ENCODE assay signal across 8 cellular contexts in the genomic region with DNA sequence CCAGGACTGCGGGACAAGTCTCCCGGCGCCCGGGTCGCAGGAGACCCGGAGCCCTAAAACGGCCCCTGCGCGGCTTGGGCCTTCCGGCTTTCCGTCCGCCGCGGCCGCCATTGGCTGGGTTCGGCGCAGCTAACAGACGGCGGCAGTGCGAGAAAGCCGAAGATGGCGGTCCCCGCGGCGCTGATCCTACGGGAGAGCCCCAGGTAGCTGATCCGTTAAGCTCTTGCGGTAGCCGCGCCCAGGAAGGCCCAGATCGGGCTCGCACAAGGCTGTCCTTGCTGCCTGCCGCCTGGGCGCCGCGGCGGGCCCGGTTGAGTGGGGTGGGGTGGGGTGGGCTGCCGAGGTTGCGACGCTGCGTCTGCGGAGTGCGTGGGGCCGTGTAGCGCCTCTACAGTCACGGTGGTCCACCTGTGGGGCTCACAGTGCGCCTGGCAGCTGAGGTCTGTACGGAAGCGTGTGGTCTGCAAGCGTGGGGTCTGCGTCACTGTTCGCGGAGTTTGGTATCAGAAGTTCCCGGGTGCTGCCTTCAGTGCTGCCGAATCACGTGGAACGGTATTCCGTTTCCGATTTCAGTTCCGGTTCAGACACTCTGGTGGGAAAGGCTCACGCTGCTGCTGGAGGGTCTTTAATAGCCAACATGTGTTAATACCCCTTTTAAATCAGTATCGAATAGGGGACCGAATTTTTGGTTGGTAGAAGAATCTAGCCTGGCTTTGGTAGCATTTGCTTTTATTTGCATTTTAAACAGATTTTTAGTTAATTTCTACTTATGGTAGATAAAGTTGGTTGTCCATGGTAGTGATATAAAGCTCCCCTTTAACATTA. TPM values are rescaled to one million over a fixed set of nuclear protein-coding genes. Genes with fewer than 3 reads are reported as not detected.
DNase-seq lines count a peak whose midpoint lies in the region; ATAC-seq, FAIRE-seq and TF ChIP-seq lines count a peak whose summit lies in the region.

TSS of gene COMMD10 (plus strand) at position 135 of the 825 bp plus-strand sequence.

- CTCF ChIA-PET in HepG2 (lab: Yijun Ruan, JAX; ENCODE audit: low intra/inter-chr PET ratio, low total read pairs): no interaction called here

- no peaks in the 10 kb centered on the region for H4K20me1 ChIP-seq in BLaER1
- H4K20me1 ChIP-seq in HepG2 (ENCODE audit: insufficient read depth, low read length): no peaks in the 10 kb centered on the region

- WGBS in HepG2 (ENCODE audit: low lambda C conversion rate): 3% methylated on average over 21 of the region's 64 CpGs

- POLR2A ChIA-PET in HepG2 (lab: Yijun Ruan, JAX): interaction anchor here (1.0 to 1.7 kb wide), 3 partner anchors 9 to 540 kb away, joined by 3 to 7 read pairs (median 4); partner anchors contain the start of gene FEM1C

- intact Hi-C loops in HepG2 (cut with micrococcal nuclease; ENCODE audit: unreplicated experiment): loop anchor here (5.0 kb wide), 2 partner anchors 243 to 458 kb away; partner anchors contain the start of genes AP3S1, ATG12 and TMED7

- TF ChIP-seq EP300 in HepG2 (IDR thresholded peaks at IDR 0.05; ENCODE audit: low read depth in 2 of 2, low read length in 2 of 2) (no peak), HepG2 (CRISPR knock-in tag; IDR thresholded peaks at IDR 0.05; ENCODE audit: borderline replicate concordance) (no peak)

- BruUV-seq in HepG2 (replicated peaks; lab: Mats Ljungman, UMichigan): no TSS peak

- H3K4me1 ChIP-seq in BLaER1 (peaks cover 20% of the 10 kb centered on the region), HepG2 (ENCODE audit: insufficient read depth, low read length) (peaks cover 47% of the 10 kb centered on the region)

- peak within 1 kb of the TSS; percentile 94 for H3K9ac ChIP-seq in BLaER1
- peak within 1 kb of the TSS; percentile 95 for H3K9ac ChIP-seq in HepG2 (ENCODE audit: insufficient read depth, low read depth, low read length)

- H3K4me2 ChIP-seq in BLaER1 (peak within 1 kb of the TSS; percentile 89), HepG2 (ENCODE audit: low read depth, low read length) (peak within 1 kb of the TSS; percentile 96)

- H3K4me3 ChIP-seq in BLaER1: peak within 1 kb of the TSS; percentile 80
- H3K4me3 ChIP-seq in HepG2 (replicated peaks in 1 of 3; ENCODE audit: insufficient read depth in 1 of 3, low read depth in 2 of 3, low read length in 3 of 3): peak within 1 kb of the TSS; percentile 89 to 98 (median 98)

- peak; percentile 41 for DNase-seq in GM19239 (ENCODE audit: insufficient read length, low spot score)
- peak; percentile 89 for DNase-seq in NCI-H748 (lab: John Stamatoyannopoulos, UW; ENCODE audit: unreplicated experiment)
- DNase-seq in activated CD4-positive, alpha-beta T cell treated with anti-CD3 and anti-CD28 coated beads, Interleukin-2, amount 50 U/mL, for 24 hours (ENCODE audit: low read depth in 1 of 2, low spot score in 1 of 2): peak; percentile 49 to 76
- DNase-seq in dermis blood vessel endothelial cell: peak; percentile 83
- DNase-seq in HepG2 (ENCODE audit: low spot score): peak; percentile 78
- DNase-seq in stimulated activated CD4-positive, alpha-beta T cell treated with anti-CD3 and anti-CD28 coated beads, Interleukin-2, amount 100 ng/mL, for 48 hours: peak; percentile 60 to 66

- in situ Hi-C loops in HepG2 (cut with HindIII; ENCODE audit: extremely low pct_ligation_motif_present, low pct_unique_long_range_greater_than_20kb): no loop called here

- peak; percentile 90 to 93 for TF ChIP-seq POLR2A in HepG2 (IDR thresholded peaks at IDR 0.05; ENCODE audit: insufficient read depth in 1 of 2, low read depth in 2 of 2, low read length in 2 of 2)

- H3K36me3 ChIP-seq in BLaER1 (peaks cover 22% of the 10 kb centered on the region), HepG2 (replicated peaks in 1 of 2; ENCODE audit: control insufficient read depth in 1 of 2, insufficient read depth in 2 of 2, low read length in 2 of 2) (no peaks in the 10 kb centered on the region; a peak in 3 of 5 replicates)

- H3K27me3 ChIP-seq in BLaER1 (no peaks in the 10 kb centered on the region), HepG2 (ENCODE audit: control insufficient read depth in 1 of 2, insufficient read depth in 2 of 2, low read length in 2 of 2) (no peaks in the 10 kb centered on the region; a peak in 1 of 5 replicates)

- H3K27ac ChIP-seq in BLaER1 (peak within 1 kb of the TSS; percentile 96), HepG2 (ENCODE audit: extremely low read length, insufficient read depth, low read length) (peak within 1 kb of the TSS; percentile 89)

- peak; percentile 94 for FAIRE-seq in GM19239 (lab: Jason Lieb, UNC)
- peak; percentile 88 for FAIRE-seq in HepG2 (lab: Jason Lieb, UNC)

- peak; percentile 36; the same call in 1 of the 2 replicates for TF ChIP-seq RAD21 in HepG2 (CRISPR knock-in tag; IDR thresholded peaks at IDR 0.05)

- ATAC-seq in HG03442 (IDR thresholded peaks at IDR 0.05; ENCODE audit: unreplicated experiment): peak; percentile 88
- peak; percentile 95 for ATAC-seq in HepG2

- H3K9me3 ChIP-seq in BLaER1 (no peaks in the 10 kb centered on the region), HepG2 (ENCODE audit: low read length) (no peaks in the 10 kb centered on the region)

- no peak for TF ChIP-seq CTCF in HepG2 (CRISPR knock-in tag; IDR thresholded peaks at IDR 0.05)

- peak within 1 kb of the TSS; percentile 76 for H2AFZ ChIP-seq in HepG2 (ENCODE audit: low read length)

- peaks cover 38% of the 10 kb centered on the region for H3K79me2 ChIP-seq in HepG2 (ENCODE audit: insufficient read depth, low read length)

TF ChIP-seq in HepG2, 621 proteins besides CTCF, POLR2A, EP300 and RAD21 (continues in another document):
- TF ChIP-seq ATF7 (IDR thresholded peaks at IDR 0.05) (no peak), ATF7 (CRISPR knock-in tag; IDR thresholded peaks at IDR 0.05) (0 out of 2 replicates have a peak, but pooled peaks have one; percentile 22), PHF8 (CRISPR knock-in tag; IDR thresholded peaks at IDR 0.05) (peak; percentile 90), GATAD1 (CRISPR knock-in tag; IDR thresholded peaks at IDR 0.05) (peak; percentile 89), RBM39 (IDR thresholded peaks at IDR 0.05; ENCODE audit: low read depth, low read length, poor library complexity, severe bottlenecking) (peak; percentile 53), IKZF4 (CRISPR knock-in tag; IDR thresholded peaks at IDR 0.05; ENCODE audit: borderline replicate concordance, low read depth, not compliant biosample characterization) (no peak), ZNF260 (CRISPR knock-in tag; IDR thresholded peaks at IDR 0.05; ENCODE audit: borderline replicate concordance, low read depth) (no peak), JARID2 (CRISPR knock-in tag; IDR thresholded peaks at IDR 0.05; ENCODE audit: insufficient replicate concordance) (no peak), WIZ (CRISPR knock-in tag; IDR thresholded peaks at IDR 0.05) (peak; percentile 73; the same call in 1 of the 2 replicates), ZFP62 (CRISPR knock-in tag; IDR thresholded peaks at IDR 0.05) (no peak), NFIC (IDR thresholded peaks at IDR 0.05; ENCODE audit: low read length) (no peak), ZBTB26 (CRISPR knock-in tag; IDR thresholded peaks at IDR 0.05; ENCODE audit: borderline replicate concordance) (peak; percentile 76), ZNF841 (CRISPR knock-in tag; IDR thresholded peaks at IDR 0.05; ENCODE audit: borderline replicate concordance) (no peak)

RNA-seq across cellular contexts. Expression of gene COMMD10, which starts in this region (rescaled TPM):
- 35.7 and 41.5 TPM in 2 replicates for total RNA-seq in dermis blood vessel endothelial cell
- 39.3 and 45.9 TPM in 2 replicates for total RNA-seq in HepG2 (2016; rRNA removed; fragmentation: Illumina TruSeq; extraction: Trizol)
- total RNA-seq in HepG2 (2016; cell fraction: cytosol; rRNA removed; fragmentation: Illumina TruSeq; extraction: Trizol; ENCODE audit: low read depth): 12.7 and 14.8 TPM in 2 replicates
- 36.8 and 51.4 TPM in 2 replicates for total RNA-seq in HepG2 (2016; cell fraction: insoluble cytoplasmic fraction; rRNA removed; fragmentation: Illumina TruSeq; extraction: Trizol)
- total RNA-seq in HepG2 (2016; cell fraction: membrane; rRNA removed; fragmentation: Illumina TruSeq; extraction: Trizol): 10.3 and 11.3 TPM in 2 replicates
- 49.1 and 53.3 TPM in 2 replicates for total RNA-seq in HepG2 (2016; cell fraction: nucleus; rRNA removed; fragmentation: Illumina TruSeq; extraction: Trizol)
- 11.8 and 16.9 TPM in 2 replicates for polyA plus RNA-seq in HepG2 (2011; rRNA removed)
- polyA plus RNA-seq in HepG2 (2011; cell fraction: cytosol; rRNA removed): 6.1 and 10.1 TPM in 2 replicates
- 12.2 and 13.1 TPM in 2 replicates for polyA plus RNA-seq in HepG2 (2011; cell fraction: nucleus; rRNA removed)
- 15.3 and 17.3 TPM in 2 replicates for polyA plus RNA-seq in HepG2 (2012)
- 3.1 and 3.4 TPM in 2 replicates for polyA plus RNA-seq in HepG2 (2016; cell fraction: cytosol; fragmentation: Illumina TruSeq; extraction: Trizol; ENCODE audit: low read depth)
- 42.0 and 46.1 TPM in 2 replicates for polyA plus RNA-seq in HepG2 (2016; cell fraction: insoluble cytoplasmic fraction; fragmentation: Illumina TruSeq; extraction: Trizol; ENCODE audit: low read depth)
- 6.0 and 6.7 TPM in 2 replicates for polyA plus RNA-seq in HepG2 (2016; cell fraction: membrane; fragmentation: Illumina TruSeq; extraction: Trizol; ENCODE audit: low read depth)
- 26.7 and 29.7 TPM in 2 replicates for polyA plus RNA-seq in HepG2 (2016; cell fraction: nucleus; fragmentation: Illumina TruSeq; extraction: Trizol; ENCODE audit: insufficient read depth, low read depth)
- polyA minus RNA-seq in HepG2 (2011; rRNA and poly(A)+ RNA removed; ENCODE audit: low replicate concordance): 5.3 and 6.5 TPM in 2 replicates
- 9.5 and 10.4 TPM in 2 replicates for polyA minus RNA-seq in HepG2 (2011; cell fraction: cytosol; rRNA and poly(A)+ RNA removed)
- 73.5 and 78.9 TPM in 2 replicates for polyA minus RNA-seq in HepG2 (2011; cell fraction: nucleus; rRNA and poly(A)+ RNA removed)

Comparison
In these comparisons a context has a peak if more than half of its experiments do, and no peak if none do; other contexts are left out.
1. Peak in every context shown above with its lines: DNase-seq, ATAC-seq, H3K4me3 ChIP-seq and H3K27ac ChIP-seq.